23 cellular contexts compared by ENCODE assay signal in genomic region chr1:53319296-53320101, GRCh38. TPM values are rescaled to one million over a fixed set of nuclear protein-coding genes. Genes with fewer than 3 reads are reported as not detected.
DNase-seq lines count a peak whose midpoint lies in the region; ATAC-seq and TF ChIP-seq lines count a peak whose summit lies in the region.
"Had no signal": no experiment of that assay in that cellular context is flagged by ENCODE, and none has a peak within 500 bp of the region (broad histone marks: within the 10 kb centered on the region; RNA-seq: fewer than 3 reads in every experiment).

No MANE protein-coding gene starts in this region.

- TF ChIP-seq CTCF in chondrocyte (IDR thresholded peaks at IDR 0.05) (no peak), psoas muscle (IDR thresholded peaks at IDR 0.05) (no peak)
- TF ChIP-seq CTCF in activated CD8-positive, alpha-beta T cell treated with anti-CD3 and anti-CD28 coated beads for 36 hours (IDR thresholded peaks at IDR 0.05): no peak

- no peaks in the 10 kb centered on the region for H3K4me1 Mint-ChIP-seq in chondrocyte (ENCODE audit: low read depth)
- peaks cover 17% of the 10 kb centered on the region for H3K4me1 Mint-ChIP-seq in activated CD8-positive, alpha-beta T cell treated with anti-CD3 and anti-CD28 coated beads for 36 hours (ENCODE audit: low read depth)

- POLR2A ChIA-PET in activated CD8-positive, alpha-beta T cell treated with anti-CD3 and anti-CD28 coated beads for 36 hours (lab: Charles Lee): interaction anchor here (1.0 to 3.6 kb wide), 3 partner anchors 7 to 211 kb away, joined by 3 to 20 read pairs (median 3); partner anchors contain the start of gene LRP8

- no peak overlapping the region for H3K27ac Mint-ChIP-seq in chondrocyte (ENCODE audit: unreplicated experiment)
- no peak overlapping the region for H3K27ac Mint-ChIP-seq in activated CD8-positive, alpha-beta T cell treated with anti-CD3 and anti-CD28 coated beads for 36 hours
- H3K27ac Mint-ChIP-seq: T-helper 1 cell treated with Interleukin-12 subunit alpha and Interleukin-12 subunit beta and Interleukin-4 antibody, amounts not matched to agents 30 μg/mL and 1 μg/mL, for 36 hours had no signal

- H3K4me3 ChIP-seq in psoas muscle: no peak overlapping the region
- H3K4me3 ChIP-seq: A549, adrenal gland, breast epithelium, right atrium auricular region, uterus had no signal

- intact Hi-C loops in psoas muscle (cut with DNase I): no loop called here
- intact Hi-C loops in activated CD8-positive, alpha-beta T cell treated with anti-CD3 and anti-CD28 coated beads for 36 hours (cut with micrococcal nuclease): no loop called here

- H3K36me3 ChIP-seq in psoas muscle (ENCODE audit: insufficient read depth in 1 of 2, low read depth in 1 of 2): no peaks in the 10 kb centered on the region
- H3K36me3 ChIP-seq: adrenal gland, breast epithelium, right atrium auricular region, uterus had no signal

- H3K27me3 ChIP-seq in psoas muscle (ENCODE audit: insufficient read depth in 3 of 3, low read length in 2 of 3): no peaks in the 10 kb centered on the region
- H3K27me3 ChIP-seq: adrenal gland, BE2C, breast epithelium, right atrium auricular region, uterus had no signal

- H3K9me3 ChIP-seq in psoas muscle: no peaks in the 10 kb centered on the region
- H3K9me3 ChIP-seq: A549, adrenal gland, BE2C, breast epithelium, right atrium auricular region, uterus had no signal

- peaks cover 4% of the 10 kb centered on the region for H3K4me1 ChIP-seq in psoas muscle
- H3K4me1 ChIP-seq: adrenal gland, breast epithelium, right atrium auricular region, uterus had no signal

- 66 to 77% (median 71%) methylated on average over 20 of the region's 20 CpGs for WGBS in psoas muscle, 3 donors

- peak; percentile 66 to 89 (median 76) for ATAC-seq in psoas muscle
- ATAC-seq in activated CD8-positive, alpha-beta T cell treated with anti-CD3 and anti-CD28 coated beads for 36 hours: no peak
- ATAC-seq: A549, left lobe of liver had no signal

- H3K9me3 Mint-ChIP-seq in chondrocyte (ENCODE audit: low read depth): no peaks in the 10 kb centered on the region
- H3K9me3 Mint-ChIP-seq in activated CD8-positive, alpha-beta T cell treated with anti-CD3 and anti-CD28 coated beads for 36 hours: no peaks in the 10 kb centered on the region
- H3K9me3 Mint-ChIP-seq: T-helper 1 cell treated with Interleukin-12 subunit alpha and Interleukin-12 subunit beta and Interleukin-4 antibody, amounts not matched to agents 30 μg/mL and 1 μg/mL, for 36 hours had no signal

- no peak overlapping the region for H3K4me3 Mint-ChIP-seq in chondrocyte (ENCODE audit: unreplicated experiment)
- H3K4me3 Mint-ChIP-seq in activated CD8-positive, alpha-beta T cell treated with anti-CD3 and anti-CD28 coated beads for 36 hours: no peak overlapping the region
- H3K4me3 Mint-ChIP-seq: T-helper 1 cell treated with Interleukin-12 subunit alpha and Interleukin-12 subunit beta and Interleukin-4 antibody, amounts not matched to agents 30 μg/mL and 1 μg/mL, for 36 hours had no signal

- peaks cover 7% of the 10 kb centered on the region for H3K36me3 Mint-ChIP-seq in chondrocyte (ENCODE audit: low read depth)
- H3K36me3 Mint-ChIP-seq in activated CD8-positive, alpha-beta T cell treated with anti-CD3 and anti-CD28 coated beads for 36 hours (ENCODE audit: low read depth): peaks cover 51% of the 10 kb centered on the region

- H3K27ac ChIP-seq in psoas muscle: peak overlapping the region; percentile 41
- H3K27ac ChIP-seq: A549, adrenal gland, breast epithelium, right atrium auricular region, uterus had no signal

- no peaks in the 10 kb centered on the region for H3K27me3 Mint-ChIP-seq in chondrocyte (ENCODE audit: low read depth)
- no peaks in the 10 kb centered on the region for H3K27me3 Mint-ChIP-seq in activated CD8-positive, alpha-beta T cell treated with anti-CD3 and anti-CD28 coated beads for 36 hours

- CTCF ChIA-PET in activated CD8-positive, alpha-beta T cell treated with anti-CD3 and anti-CD28 coated beads for 36 hours (lab: Charles Lee): interaction anchor here (1.0 kb wide), 1 partner anchor 74 kb away, joined by 3 read pairs; no protein-coding TSS in a partner anchor

- DNase-seq in NCI-H2227 (lab: John Stamatoyannopoulos, UW; ENCODE audit: unreplicated experiment) (peak; percentile 48), NCI-H2227 treated with DMSO at 0.1 percent for 48 hours (lab: John Stamatoyannopoulos, UW) (no peak), NCI-H2171 (lab: John Stamatoyannopoulos, UW) (peak; percentile 94), chondrocyte (ENCODE audit: low spot score) (peak; percentile 73), psoas muscle (peak in 1 of 2 donors; percentile 46), DMS153 (lab: John Stamatoyannopoulos, UW) (no peak)
- no peak for DNase-seq in activated CD8-positive, alpha-beta T cell treated with anti-CD3 and anti-CD28 coated beads for 36 hours
- DNase-seq in activated CD8-positive, alpha-beta memory T cell treated with anti-CD3 and anti-CD28 coated beads, Interleukin-2, amount 50 U/mL, for 4 hours: no peak
- DNase-seq: activated CD4-positive, alpha-beta T cell treated with anti-CD3 and anti-CD28 coated beads, Interleukin-2, amount 50 U/mL, for 1 hour; activated gamma-delta T cell; adrenal gland; BE2C; cortex of kidney; GDM1; NCI-H510A treated with DMSO at 0.1 percent for 48 hours; nucleus accumbens; SIG-M5; uterus had no signal

RNA-seq across cellular contexts. Expression of gene LRP8, which starts 8.4 kb away (rescaled TPM):
- total RNA-seq in chondrocyte: 7.1 to 14.5 TPM (median 8.3 TPM) in 3 replicates
- 1 to 10 TPM in 2 of 4 donors, under 1 TPM in 2; 0.79 to 2.4 (median 1.1) TPM for total RNA-seq in psoas muscle
- polyA plus RNA-seq in psoas muscle: 1 to 10 TPM in 1 of 3 donors, under 1 TPM in 2; 0.17 to 1.2 (median 0.94) TPM
- 10 to 100 TPM; 39.9 to 41.6 TPM for total RNA-seq in activated CD8-positive, alpha-beta T cell treated with anti-CD3 and anti-CD28 coated beads for 36 hours

Comparison
In these comparisons a context has a peak if more than half of its experiments do, and no peak if none do; other contexts are left out.
1. DNase-seq: peak in NCI-H2227 (single experiment), NCI-H2171 (single experiment) and chondrocyte (single experiment); none in NCI-H2227 treated with DMSO at 0.1 percent for 48 hours (single experiment), activated CD8-positive, alpha-beta T cell treated with anti-CD3 and anti-CD28 coated beads for 36 hours (single experiment), DMS153 (single experiment) and activated CD8-positive, alpha-beta memory T cell treated with anti-CD3 and anti-CD28 coated beads, Interleukin-2, amount 50 U/mL, for 4 hours (single experiment).